Comparison of ENCODE assay signal across 10 cellular contexts in the genomic region with DNA sequence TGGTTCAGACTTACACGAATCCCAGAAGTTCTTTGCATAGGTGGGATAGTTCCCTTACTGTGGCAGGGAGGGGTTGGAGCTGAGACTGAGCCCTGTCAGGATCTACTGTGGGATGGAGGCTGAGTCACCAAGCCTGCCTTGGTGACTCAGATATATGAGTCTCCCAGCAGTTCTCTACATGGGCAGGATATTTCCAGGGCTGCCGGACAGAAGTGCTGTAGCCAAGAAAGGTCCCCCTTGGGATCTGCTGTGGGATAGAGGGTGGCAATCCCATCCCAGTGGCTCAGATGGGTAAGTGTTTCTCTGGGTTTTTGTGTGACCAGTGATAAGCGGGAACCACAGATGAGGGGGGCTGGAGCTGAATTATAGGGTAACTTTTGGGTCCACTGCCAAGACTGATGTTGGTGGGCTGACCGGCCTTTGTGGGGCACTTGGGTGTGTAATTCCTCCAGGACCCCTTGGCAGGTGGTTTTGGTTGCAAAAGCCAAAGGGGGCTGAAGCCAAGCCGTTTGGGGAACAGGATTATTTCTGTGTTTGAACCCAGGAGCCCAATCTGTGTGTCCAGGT. TPM values are rescaled to one million over a fixed set of nuclear protein-coding genes. Genes with fewer than 3 reads are reported as not detected.
DNase-seq lines count a peak whose midpoint lies in the region; ATAC-seq and TF ChIP-seq lines count a peak whose summit lies in the region.
"Had no signal": no experiment of that assay in that cellular context is flagged by ENCODE, and none has a peak within 500 bp of the region (broad histone marks: within the 10 kb centered on the region; RNA-seq: fewer than 3 reads in every experiment).

No MANE protein-coding gene starts in this region.

- H3K4me1 ChIP-seq in SJSA1 (replicated peaks) (peaks cover 22% of the 10 kb centered on the region), skeletal muscle satellite cell (ENCODE audit: control insufficient read depth, insufficient read depth, low read length) (peaks cover 31% of the 10 kb centered on the region)

- ATAC-seq in GM21360 (IDR thresholded peaks at IDR 0.05; ENCODE audit: unreplicated experiment) = no peak

- H3K36me3 ChIP-seq in SJSA1 = no peaks in the 10 kb centered on the region
- H3K36me3 ChIP-seq in skeletal muscle satellite cell (ENCODE audit: insufficient read depth, low read length) = no peaks in the 10 kb centered on the region

- H3K9me3 ChIP-seq in SJSA1 (replicated peaks) (peaks cover 5% of the 10 kb centered on the region; the same call in 1 of the 2 replicates), skeletal muscle satellite cell (replicated peaks; ENCODE audit: low read length) (no peaks in the 10 kb centered on the region)

- DNase-seq in H4 (ENCODE audit: low spot score) (peak; percentile 48), SJSA1 (ENCODE audit: low read depth in 1 of 2, low spot score in 2 of 2) (peak; percentile 52 to 70), fibroblast of the aortic adventitia (ENCODE audit: low read depth) (peak; percentile 69), GM10266 (ENCODE audit: extremely low spot score) (no peak), NCI-H1436 treated with DMSO at 0.1 percent for 48 hours (lab: John Stamatoyannopoulos, UW) (no peak)
- DNase-seq: effector CD4-positive, alpha-beta T cell; NCI-H2029 treated with DMSO at 0.1 percent for 48 hours; T-helper 2 cell had no signal

- TF ChIP-seq CTCF in fibroblast of the aortic adventitia (IDR thresholded peaks at IDR 0.05; ENCODE audit: insufficient read depth, low read length) (peak; percentile 1), GM10266 (IDR thresholded peaks at IDR 0.05; ENCODE audit: control insufficient read depth, insufficient read depth, low read depth, missing control alignments) (no peak)

- no peaks in the 10 kb centered on the region for H3K27me3 ChIP-seq in SJSA1 (replicated peaks)
- H3K27me3 ChIP-seq in skeletal muscle satellite cell (ENCODE audit: control insufficient read depth, insufficient read depth, low read length) = no peaks in the 10 kb centered on the region

- no peak overlapping the region for H3K27ac ChIP-seq in SJSA1

- H3K4me3 ChIP-seq in SJSA1 (no peak overlapping the region), fibroblast of the aortic adventitia (ENCODE audit: low read depth, low read length) (no peak overlapping the region), skeletal muscle satellite cell (ENCODE audit: low read length) (peak overlapping the region; percentile 14)

- H3K9ac ChIP-seq in skeletal muscle satellite cell (ENCODE audit: low read depth, low read length) = no peak overlapping the region

- peak overlapping the region; percentile 25 for H3K4me2 ChIP-seq in skeletal muscle satellite cell (ENCODE audit: low read length)

RNA-seq across cellular contexts. Expression of gene XRCC4, which starts 18.7 kb away (rescaled TPM):
- 21.5 and 22.9 TPM in 2 replicates for total RNA-seq in H4 (2014; rRNA removed; shearing (Covaris generic))
- 11.7 and 16.1 TPM in 2 replicates for total RNA-seq in SJSA1 (2014; rRNA removed; shearing (Covaris generic))
- 27.7 and 36.5 TPM in 2 replicates for total RNA-seq in fibroblast of the aortic adventitia (ENCODE audit: low replicate concordance)
- total RNA-seq in skeletal muscle satellite cell (2012; rRNA removed) = 14.2 and 14.4 TPM in 2 replicates

RNA-seq across cellular contexts. Expression of gene TMEM167A, which starts 18.9 kb away (rescaled TPM):
- total RNA-seq in H4 (2014; rRNA removed; shearing (Covaris generic)) = 175 and 177 TPM in 2 replicates
- total RNA-seq in SJSA1 (2014; rRNA removed; shearing (Covaris generic)) = 113 and 144 TPM in 2 replicates
- total RNA-seq in fibroblast of the aortic adventitia (ENCODE audit: low replicate concordance) = 106 and 130 TPM in 2 replicates
- total RNA-seq in skeletal muscle satellite cell (2012; rRNA removed) = 54.8 and 64.9 TPM in 2 replicates

Comparison
In these comparisons a context has a peak if more than half of its experiments do, and no peak if none do; other contexts are left out.
1. DNase-seq: peak in H4 (single experiment), SJSA1 (2 of 2) and fibroblast of the aortic adventitia (single experiment); none in GM10266 (single experiment) and NCI-H1436 treated with DMSO at 0.1 percent for 48 hours (single experiment).